In genomic region chr14:72747652-72748051, GRCh38 we compare ENCODE assay signal across 17 cellular contexts.
A peak's percentile ranks its signal among the peaks of the same experiment; 100 is the strongest.
DNase-seq lines count a peak whose midpoint lies in the region; ATAC-seq, FAIRE-seq and TF ChIP-seq lines count a peak whose summit lies in the region.
"Had no signal": no experiment of that assay in that cellular context is flagged by ENCODE, and none has a peak within 500 bp of the region (broad histone marks: within the 10 kb centered on the region; RNA-seq: fewer than 3 reads in every experiment).

No MANE protein-coding gene starts in this region.

- peak overlapping the region in 1 of 2 experiments; percentile 17; a peak in 1 of 4 replicates for H4K8ac ChIP-seq in IMR-90 (ENCODE audit: low read depth in 2 of 2, low read length in 2 of 2)

- H2BK15ac ChIP-seq in IMR-90 (ENCODE audit: low read depth, low read length): 0 out of 3 replicates have a peak overlapping the region, but pooled peaks have one; percentile 35

- H2AK9ac ChIP-seq in IMR-90 (replicated peaks; ENCODE audit: low read depth, low read length, poor library complexity): no peak overlapping the region

- WGBS in IMR-90 (ENCODE audit: extremely low coverage in 2 of 2, insufficient read length in 1 of 2), 2 experiments: 100% methylated on average over 1 of the region's 3 CpGs; no CpG with 5 or more reads in 1 of the 2 experiments
- WGBS in K562 (ENCODE audit: insufficient coverage, low coverage, missing lambda C conversion rate): 13% methylated on average over 3 of the region's 3 CpGs

- no peaks in the 10 kb centered on the region for H3K27me3 Mint-ChIP-seq in activated naive CD8-positive, alpha-beta T cell treated with anti-CD3 and anti-CD28 coated beads for 36 hours
- H3K27me3 Mint-ChIP-seq: CD4-positive, alpha-beta memory T cell had no signal

- BruUV-seq in IMR-90 (replicated peaks; lab: Mats Ljungman, UMichigan) (no TSS peak), K562 (replicated peaks; lab: Mats Ljungman, UMichigan) (no TSS peak)

- H3K36me3 Mint-ChIP-seq in activated naive CD8-positive, alpha-beta T cell treated with anti-CD3 and anti-CD28 coated beads for 36 hours: peaks cover 7% of the 10 kb centered on the region
- H3K36me3 Mint-ChIP-seq: CD14-positive monocyte had no signal

- H4K20me1 ChIP-seq in IMR-90 (ENCODE audit: insufficient read depth, low read length) (no peaks in the 10 kb centered on the region), K562 (replicated peaks; ENCODE audit: control insufficient read depth, insufficient read depth, low read length) (no peaks in the 10 kb centered on the region), fibroblast of lung (ENCODE audit: control insufficient read depth, extremely low read depth, insufficient read depth, low read length) (no peaks in the 10 kb centered on the region)
- H4K20me1 ChIP-seq: BLaER1 had no signal

- no peak overlapping the region for H3K23ac ChIP-seq in IMR-90 (ENCODE audit: low read depth, low read length)

- no peak overlapping the region for H3K4me3 ChIP-seq in IMR-90 (ENCODE audit: insufficient read depth, low read depth, low read length)
- no peak overlapping the region for H3K4me3 ChIP-seq in K562
- no peak overlapping the region for H3K4me3 ChIP-seq in fibroblast of lung (replicated peaks in 1 of 4; ENCODE audit: control extremely low read depth in 1 of 4, insufficient read depth in 1 of 4, low read depth in 3 of 4, low read length in 4 of 4)
- H3K4me3 ChIP-seq: BLaER1, GM23248, HAP-1 had no signal

- no peak for TF ChIP-seq POLR2A in IMR-90 (IDR thresholded peaks at IDR 0.05; ENCODE audit: low read depth, low read length)
- TF ChIP-seq POLR2A in K562 (conservative IDR thresholded peaks at IDR 0.05): no peak

- H3K9me3 ChIP-seq in IMR-90 (ENCODE audit: control insufficient read depth, insufficient read depth, low read length) (no peaks in the 10 kb centered on the region), K562 (replicated peaks; ENCODE audit: control insufficient read depth, insufficient read depth, low read depth, low read length) (no peaks in the 10 kb centered on the region), fibroblast of lung (ENCODE audit: control insufficient read depth, insufficient read depth, low read depth, low read length) (no peaks in the 10 kb centered on the region)
- H3K9me3 ChIP-seq: HAP-1 had no signal

- H3K14ac ChIP-seq in IMR-90 (replicated peaks; ENCODE audit: low read depth, low read length): no peak overlapping the region

- POLR2A ChIA-PET in IMR-90 (lab: Charles Lee; ENCODE audit: unreplicated experiment): interaction anchor here (0.6 kb wide), 1 partner anchor 140 kb away, joined by 4 read pairs; no protein-coding TSS in a partner anchor
- POLR2A ChIA-PET in K562 (lab: Yijun Ruan, JAX): no interaction called here

- no peak overlapping the region for H3K27ac ChIP-seq in IMR-90 (ENCODE audit: insufficient read depth, low read length)
- H3K27ac ChIP-seq in K562 (ENCODE audit: extremely low read depth, low read depth, low read length): no peak overlapping the region
- H3K27ac ChIP-seq in fibroblast of lung (ENCODE audit: insufficient read depth, low read length): peak overlapping the region; percentile 86
- H3K27ac ChIP-seq: BLaER1 had no signal

- no peak overlapping the region for H3K27ac Mint-ChIP-seq in activated naive CD8-positive, alpha-beta T cell treated with anti-CD3 and anti-CD28 coated beads for 36 hours
- H3K27ac Mint-ChIP-seq: CD14-positive monocyte had no signal

- H3K27me3 ChIP-seq in IMR-90 (ENCODE audit: control insufficient read depth, insufficient read depth, low read length) (no peaks in the 10 kb centered on the region), K562 (ENCODE audit: control insufficient read depth in 2 of 2, insufficient read depth in 2 of 2, low read length in 2 of 2) (no peaks in the 10 kb centered on the region), fibroblast of lung (ENCODE audit: control insufficient read depth, insufficient read depth, low read length) (no peaks in the 10 kb centered on the region)
- H3K27me3 ChIP-seq: BLaER1 had no signal

- ATAC-seq in IMR-90 (ENCODE audit: low read depth): no peak
- no peak for ATAC-seq in K562
- no peak for ATAC-seq in GM18870 (IDR thresholded peaks at IDR 0.05; ENCODE audit: unreplicated experiment)

- CTCF ChIA-PET in IMR-90 (lab: Yijun Ruan, JAX) (interaction anchor here (0.6 kb wide), 1 partner anchor 230 kb away, joined by 3 read pairs; no protein-coding TSS in a partner anchor), K562 (lab: Yijun Ruan, JAX; ENCODE audit: low intra/inter-chr PET ratio) (no interaction called here)

- no peak for TF ChIP-seq EP300 in K562 (IDR thresholded peaks at IDR 0.05; ENCODE audit: low read length)

- in situ Hi-C loops in IMR-90 (cut with MboI; ENCODE audit: low sequenced_read_pairs): no loop called here
- in situ Hi-C loops in K562 (cut with MboI): no loop called here

- no peaks in the 10 kb centered on the region for H3K79me2 ChIP-seq in K562 (ENCODE audit: control insufficient read depth, insufficient read depth, low read length)
- H3K79me2 ChIP-seq in fibroblast of lung (ENCODE audit: control insufficient read depth, insufficient read depth, low read length): peaks cover 2% of the 10 kb centered on the region

- 0 out of 2 replicates have a peak overlapping the region, but pooled peaks have one; percentile 5 for H2BK20ac ChIP-seq in IMR-90 (ENCODE audit: low read depth, low read length)

- no peak overlapping the region for H2BK5ac ChIP-seq in IMR-90 (ENCODE audit: low read depth, low read length, poor library complexity, severe bottlenecking)

- dilution Hi-C loops in IMR-90 (cut with HindIII; ENCODE audit: low sequenced_read_pairs, unreplicated experiment): no loop called here

- H4K91ac ChIP-seq in IMR-90 (ENCODE audit: insufficient read depth, low read depth, low read length): no peak overlapping the region

- H3K9ac ChIP-seq in IMR-90 (ENCODE audit: low read depth, low read length) (no peak overlapping the region), K562 (ENCODE audit: insufficient read depth in 1 of 2, low read depth in 2 of 2, low read length in 2 of 2) (no peak overlapping the region), fibroblast of lung (ENCODE audit: insufficient read depth, low read length) (no peak overlapping the region)
- H3K9ac ChIP-seq: BLaER1, GM23248 had no signal

- intact Hi-C loops in IMR-90 (cut with micrococcal nuclease) (loop anchor here (2.0 to 5.0 kb wide), 3 partner anchors 33 to 230 kb away; partner anchors contain the start of gene DPF3), K562 (cut with micrococcal nuclease) (loop anchor here (10.0 kb wide), 1 partner anchor 77 kb away; no protein-coding TSS in a partner anchor)

- H3K9me3 Mint-ChIP-seq in activated naive CD8-positive, alpha-beta T cell treated with anti-CD3 and anti-CD28 coated beads for 36 hours: peaks cover 7% of the 10 kb centered on the region

- H3K4me3 Mint-ChIP-seq in activated naive CD8-positive, alpha-beta T cell treated with anti-CD3 and anti-CD28 coated beads for 36 hours: no peak overlapping the region
- H3K4me3 Mint-ChIP-seq: CD14-positive monocyte; CD4-positive, alpha-beta memory T cell had no signal

- no peaks in the 10 kb centered on the region for H3K4me1 Mint-ChIP-seq in activated naive CD8-positive, alpha-beta T cell treated with anti-CD3 and anti-CD28 coated beads for 36 hours
- H3K4me1 Mint-ChIP-seq: CD14-positive monocyte; CD4-positive, alpha-beta memory T cell had no signal

- DNase-seq in IMR-90 (no peak), K562 (ENCODE audit: extremely low read depth in 1 of 4, low spot score in 3 of 4) (no peak), fibroblast of lung (ENCODE audit: low read depth in 2 of 2) (no peak), COR-L47 (lab: John Stamatoyannopoulos, UW) (no peak)
- DNase-seq in activated naive CD8-positive, alpha-beta T cell treated with anti-CD3 and anti-CD28 coated beads for 36 hours: no peak
- DNase-seq: ACHN; Calu3; CD4-positive, alpha-beta memory T cell; DMS79 treated with DMSO at 0.1 percent for 48 hours; GF-D8; GM23248; KBM-7 had no signal

- H2BK120ac ChIP-seq in IMR-90 (ENCODE audit: low read depth, low read length): peak overlapping the region; percentile 68; the same call in 1 of the 2 replicates

- H3K4me1 ChIP-seq in IMR-90 (ENCODE audit: control insufficient read depth, insufficient read depth, low read length): peaks cover 26% of the 10 kb centered on the region
- peaks cover under 1 to 2% of the 10 kb centered on the region in 2 experiments; a peak in 3 of 5 replicates for H3K4me1 ChIP-seq in K562 (replicated peaks in 1 of 2; ENCODE audit: control insufficient read depth in 2 of 2, insufficient read depth in 2 of 2, low read length in 2 of 2)
- H3K4me1 ChIP-seq in fibroblast of lung (ENCODE audit: control insufficient read depth, extremely low read depth, insufficient read depth, low read length): peaks cover 27% of the 10 kb centered on the region
- H3K4me1 ChIP-seq: HAP-1 had no signal

- no peak overlapping the region for H2AK5ac ChIP-seq in IMR-90 (ENCODE audit: low read depth, low read length)

- H2AFZ ChIP-seq in IMR-90 (replicated peaks; ENCODE audit: low read length, poor library complexity): no peak overlapping the region
- H2AFZ ChIP-seq in K562 (ENCODE audit: low read depth, low read length): no peak overlapping the region
- no peak overlapping the region for H2AFZ ChIP-seq in fibroblast of lung (ENCODE audit: low read length)
- H2AFZ ChIP-seq: GM23248 had no signal

- H3K9me1 ChIP-seq in IMR-90 (ENCODE audit: insufficient read depth, low read length) (peaks cover 31% of the 10 kb centered on the region), K562 (ENCODE audit: control insufficient read depth, insufficient read depth, low read length) (no peaks in the 10 kb centered on the region)

- no peak for FAIRE-seq in K562 (lab: Jason Lieb, UNC)
- FAIRE-seq: A204.1 had no signal

- H3K79me1 ChIP-seq in IMR-90 (ENCODE audit: low read depth in 1 of 2, low read length in 2 of 2): peaks cover 6 to 36% of the 10 kb centered on the region in 2 experiments; a peak in 2 of 4 replicates

- H3K18ac ChIP-seq in IMR-90 (ENCODE audit: low read depth, low read length): no peak overlapping the region

- TF ChIP-seq RAD21 in IMR-90 (IDR thresholded peaks at IDR 0.05; ENCODE audit: low read length) (no peak), K562 (CRISPR knock-in tag; conservative IDR thresholded peaks at IDR 0.05 in 1 of 2, IDR thresholded peaks at IDR 0.05 in 1 of 2) (no peak)

- H3K4ac ChIP-seq in IMR-90 (ENCODE audit: low read depth, low read length): peak overlapping the region; percentile 44; the same call in 1 of the 2 replicates

- no peak overlapping the region for H4K5ac ChIP-seq in IMR-90 (ENCODE audit: low read depth, low read length)

- H3K4me2 ChIP-seq in IMR-90 (ENCODE audit: low read depth, low read length) (no peak overlapping the region), K562 (ENCODE audit: insufficient read depth, low read length) (no peak overlapping the region), fibroblast of lung (ENCODE audit: extremely low read depth, insufficient read depth, low read length) (no peak overlapping the region)
- H3K4me2 ChIP-seq: BLaER1 had no signal

- no peak for TF ChIP-seq CTCF in IMR-90 (conservative IDR thresholded peaks at IDR 0.05; ENCODE audit: low read depth, low read length)
- TF ChIP-seq CTCF in K562 (IDR thresholded peaks at IDR 0.05 in 2 of 3, conservative IDR thresholded peaks at IDR 0.05 in 1 of 3; ENCODE audit: insufficient read depth in 2 of 3, low read depth in 1 of 3, low read length in 3 of 3): no peak
- TF ChIP-seq CTCF in fibroblast of lung (conservative IDR thresholded peaks at IDR 0.05 in 1 of 2, IDR thresholded peaks at IDR 0.05 in 1 of 2; ENCODE audit: low read depth in 1 of 2, low read length in 2 of 2): no peak

- no peaks in the 10 kb centered on the region for H3K36me3 ChIP-seq in IMR-90 (ENCODE audit: control insufficient read depth, insufficient read depth, low read length)
- H3K36me3 ChIP-seq in K562 (ENCODE audit: control insufficient read depth, insufficient read depth, low read length): no peaks in the 10 kb centered on the region
- peaks cover under 1% of the 10 kb centered on the region for H3K36me3 ChIP-seq in fibroblast of lung (ENCODE audit: control insufficient read depth, insufficient read depth, low read length)
- H3K36me3 ChIP-seq: BLaER1, HAP-1 had no signal

- H3K56ac ChIP-seq in IMR-90 (ENCODE audit: extremely low read depth, insufficient read depth, low read length): no peak overlapping the region
